8 cellular contexts compared by ENCODE assay signal in genomic region chrX:119237526-119238035, GRCh38. TPM values are rescaled to one million over a fixed set of nuclear protein-coding genes. Genes with fewer than 3 reads are reported as not detected.
DNase-seq lines count a peak whose midpoint lies in the region; ATAC-seq and TF ChIP-seq lines count a peak whose summit lies in the region.

No MANE protein-coding gene starts in this region.

- H3K36me3 Mint-ChIP-seq in natural killer cell treated with Interleukin-12 subunit alpha and Interleukin-12 subunit beta and Interleukin-15 and Interleukin-18, amount 100 ng/mL, for 72 hours, result peaks cover 9% of the 10 kb centered on the region

- H3K27me3 Mint-ChIP-seq in natural killer cell treated with Interleukin-12 subunit alpha and Interleukin-12 subunit beta and Interleukin-15 and Interleukin-18, amount 100 ng/mL, for 72 hours, result peaks cover 0 to 7% of the 10 kb centered on the region in 2 donors

- H3K9me3 ChIP-seq in KOPT-K1 (ENCODE audit: insufficient read depth, low read length, poor library complexity, severe bottlenecking), result no peaks in the 10 kb centered on the region

- no peaks in the 10 kb centered on the region for H3K9me3 Mint-ChIP-seq in natural killer cell treated with Interleukin-12 subunit alpha and Interleukin-12 subunit beta and Interleukin-15 and Interleukin-18, amount 100 ng/mL, for 72 hours

- H3K27ac ChIP-seq in C4-2B (peak overlapping the region; percentile 98), KOPT-K1 (ENCODE audit: low read depth, low read length, poor library complexity, severe bottlenecking) (peak overlapping the region; percentile 79), coronary artery (peak overlapping the region in 1 of 2 donors; percentile 86)

- no peak for DNase-seq in coronary artery (ENCODE audit: low spot score)
- DNase-seq in natural killer cell treated with Interleukin-12 subunit alpha and Interleukin-12 subunit beta and Interleukin-15 and Interleukin-18, amount 100 ng/mL, for 72 hours (ENCODE audit: low spot score), result no peak
- DNase-seq in activated effector memory CD4-positive, alpha-beta T cell treated with Interleukin-2 at 50 U/mL for 16 hours, result no peak
- no peak for DNase-seq in kidney glomerular epithelial cell (lab: John Stamatoyannopoulos, UW)

- peaks cover 32% of the 10 kb centered on the region for H3K36me3 ChIP-seq in KOPT-K1 (ENCODE audit: insufficient read depth, low read length)

- H3K4me3 Mint-ChIP-seq in natural killer cell treated with Interleukin-12 subunit alpha and Interleukin-12 subunit beta and Interleukin-15 and Interleukin-18, amount 100 ng/mL, for 72 hours, result peak overlapping the region; percentile 95

- no peak for ATAC-seq in natural killer cell treated with Interleukin-12 subunit alpha and Interleukin-12 subunit beta and Interleukin-15 and Interleukin-18, amount 100 ng/mL, for 72 hours
- ATAC-seq in GM21381 (IDR thresholded peaks at IDR 0.05; ENCODE audit: unreplicated experiment) (no peak), HG02623 (IDR thresholded peaks at IDR 0.05; ENCODE audit: unreplicated experiment) (no peak)

- H3K4me1 Mint-ChIP-seq in natural killer cell treated with Interleukin-12 subunit alpha and Interleukin-12 subunit beta and Interleukin-15 and Interleukin-18, amount 100 ng/mL, for 72 hours (ENCODE audit: low read depth in 2 of 2), result peaks cover 20 to 22% of the 10 kb centered on the region in 2 donors

- H3K4me3 ChIP-seq in coronary artery, result peak overlapping the region; percentile 85

- TF ChIP-seq CTCF in C4-2B (conservative IDR thresholded peaks at IDR 0.05), result no peak
- TF ChIP-seq CTCF in coronary artery (IDR thresholded peaks at IDR 0.05), result no peak

- H3K27ac Mint-ChIP-seq in natural killer cell treated with Interleukin-12 subunit alpha and Interleukin-12 subunit beta and Interleukin-15 and Interleukin-18, amount 100 ng/mL, for 72 hours, result peak overlapping the region; percentile 8 to 24

RNA-seq across cellular contexts. Expression of gene PGRMC1, which starts 1.5 kb away (rescaled TPM):
- 10 to 100 TPM; 27.4 to 29.0 TPM for total RNA-seq in natural killer cell treated with Interleukin-12 subunit alpha and Interleukin-12 subunit beta and Interleukin-15 and Interleukin-18, amount 100 ng/mL, for 72 hours
